ENCODE assay signal across 1 cellular context in genomic region chr1:65278344-65279091, GRCh38.
A peak's percentile ranks its signal among the peaks of the same experiment; 100 is the strongest.
TF ChIP-seq lines count a peak whose summit lies in the region.

No MANE protein-coding gene starts in this region.

TF ChIP-seq in SK-N-SH, 30 proteins besides CTCF, POLR2A, EP300 and RAD21 (continued from another document):
- TF ChIP-seq, protein P1, sequence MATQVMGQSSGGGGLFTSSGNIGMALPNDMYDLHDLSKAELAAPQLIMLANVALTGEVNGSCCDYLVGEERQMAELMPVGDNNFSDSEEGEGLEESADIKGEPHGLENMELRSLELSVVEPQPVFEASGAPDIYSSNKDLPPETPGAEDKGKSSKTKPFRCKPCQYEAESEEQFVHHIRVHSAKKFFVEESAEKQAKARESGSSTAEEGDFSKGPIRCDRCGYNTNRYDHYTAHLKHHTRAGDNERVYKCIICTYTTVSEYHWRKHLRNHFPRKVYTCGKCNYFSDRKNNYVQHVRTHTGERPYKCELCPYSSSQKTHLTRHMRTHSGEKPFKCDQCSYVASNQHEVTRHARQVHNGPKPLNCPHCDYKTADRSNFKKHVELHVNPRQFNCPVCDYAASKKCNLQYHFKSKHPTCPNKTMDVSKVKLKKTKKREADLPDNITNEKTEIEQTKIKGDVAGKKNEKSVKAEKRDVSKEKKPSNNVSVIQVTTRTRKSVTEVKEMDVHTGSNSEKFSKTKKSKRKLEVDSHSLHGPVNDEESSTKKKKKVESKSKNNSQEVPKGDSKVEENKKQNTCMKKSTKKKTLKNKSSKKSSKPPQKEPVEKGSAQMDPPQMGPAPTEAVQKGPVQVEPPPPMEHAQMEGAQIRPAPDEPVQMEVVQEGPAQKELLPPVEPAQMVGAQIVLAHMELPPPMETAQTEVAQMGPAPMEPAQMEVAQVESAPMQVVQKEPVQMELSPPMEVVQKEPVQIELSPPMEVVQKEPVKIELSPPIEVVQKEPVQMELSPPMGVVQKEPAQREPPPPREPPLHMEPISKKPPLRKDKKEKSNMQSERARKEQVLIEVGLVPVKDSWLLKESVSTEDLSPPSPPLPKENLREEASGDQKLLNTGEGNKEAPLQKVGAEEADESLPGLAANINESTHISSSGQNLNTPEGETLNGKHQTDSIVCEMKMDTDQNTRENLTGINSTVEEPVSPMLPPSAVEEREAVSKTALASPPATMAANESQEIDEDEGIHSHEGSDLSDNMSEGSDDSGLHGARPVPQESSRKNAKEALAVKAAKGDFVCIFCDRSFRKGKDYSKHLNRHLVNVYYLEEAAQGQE (IDR thresholded peaks at IDR 0.05; ENCODE audit: low read depth, low read length) = no peak
- TF ChIP-seq GATA2 (CRISPR knock-in tag; IDR thresholded peaks at IDR 0.05) (no peak), NRF1 (IDR thresholded peaks at IDR 0.05; ENCODE audit: low read depth, low read length) (no peak), TAF1 (IDR thresholded peaks at IDR 0.05; ENCODE audit: borderline replicate concordance, low read depth, low read length) (no peak), MEF2A (IDR thresholded peaks at IDR 0.05; ENCODE audit: borderline replicate concordance, low read depth) (no peak), TCF12 (IDR thresholded peaks at IDR 0.05) (0 out of 2 replicates have a peak, but pooled peaks have one; percentile 2)
